ENCODE assay signal across 16 cellular contexts in genomic region chr4:10119773-10120172, GRCh38.
"Had no signal": no experiment of that assay in that cellular context is flagged by ENCODE, and none has a peak within 500 bp of the region (broad histone marks: within the 10 kb centered on the region; RNA-seq: fewer than 3 reads in every experiment).

No MANE protein-coding gene starts in this region.

- H3K9me3 Mint-ChIP-seq: activated T-helper 17 cell treated with anti-CD3 and anti-CD28 coated beads, Interleukin-2, amount 50 U/mL, for 72 hours; nephron progenitor cell; T-helper 2 cell treated with Interferon-gamma antibody and Interleukin-4, amounts not matched to agents 5 μg/mL and 100 μg/mL, for 36 hours had no signal

- H3K27ac ChIP-seq: prostate gland, uterus had no signal

- H3K36me3 ChIP-seq: prostate gland, uterus had no signal

- ATAC-seq: activated T-helper 17 cell treated with anti-CD3 and anti-CD28 coated beads, Interleukin-2, amount 50 U/mL, for 72 hours; esophagus mucosa; left ventricle myocardium superior; sciatic nerve had no signal

- H3K4me1 ChIP-seq: uterus had no signal

- H3K27ac Mint-ChIP-seq: activated T-helper 17 cell treated with anti-CD3 and anti-CD28 coated beads, Interleukin-2, amount 50 U/mL, for 72 hours; nephron progenitor cell; T-helper 2 cell treated with Interferon-gamma antibody and Interleukin-4, amounts not matched to agents 5 μg/mL and 100 μg/mL, for 36 hours had no signal

- H3K27me3 ChIP-seq: tibial artery, uterus had no signal

- DNase-seq: activated CD4-positive, alpha-beta T cell treated with anti-CD3 and anti-CD28 coated beads, Interleukin-2, amount 50 U/mL, for 1 hour; activated CD4-positive, CD25-positive, alpha-beta regulatory T cell; activated naive CD4-positive, alpha-beta T cell treated with Interleukin-2 at 50 U/mL for 16 hours; caudate nucleus; hypothalamus; left ventricle myocardium superior; mesendoderm; nephron progenitor cell; stimulated activated CD4-positive, alpha-beta T cell treated with anti-CD3 and anti-CD28 coated beads, Interleukin-1b, Interleukin-23, amount 100 ng/mL, for 48 hours; tibial artery; uterus had no signal

- H3K27me3 Mint-ChIP-seq: activated T-helper 17 cell treated with anti-CD3 and anti-CD28 coated beads, Interleukin-2, amount 50 U/mL, for 72 hours had no signal

- H3K4me3 ChIP-seq: prostate gland, tibial artery, uterus had no signal

- H3K9me3 ChIP-seq: prostate gland, tibial artery, uterus had no signal
